11 cellular contexts compared by ENCODE assay signal in the genomic region with DNA sequence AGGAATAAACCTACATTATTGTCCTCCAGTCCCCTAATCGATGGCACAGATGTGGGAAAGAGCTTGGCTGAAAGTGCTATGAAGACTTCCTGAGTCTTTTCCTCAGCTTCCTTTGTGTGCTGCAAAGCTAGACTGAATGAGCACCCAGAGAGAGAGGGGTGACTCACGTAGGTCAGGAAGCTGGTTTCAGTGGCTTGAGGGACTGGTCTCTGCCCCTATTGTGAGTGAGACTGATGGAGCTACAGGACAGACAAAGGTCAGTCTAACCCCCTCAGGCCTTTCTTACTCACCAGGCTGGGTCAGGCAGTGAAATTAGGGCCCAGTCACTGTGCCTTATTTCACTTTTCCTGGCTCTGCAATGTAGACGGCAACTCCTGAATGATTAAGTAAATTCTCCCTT.
DNase-seq lines count a peak whose midpoint lies in the region; ATAC-seq and TF ChIP-seq lines count a peak whose summit lies in the region.
"Had no signal": no experiment of that assay in that cellular context is flagged by ENCODE, and none has a peak within 500 bp of the region (broad histone marks: within the 10 kb centered on the region; RNA-seq: fewer than 3 reads in every experiment).

No MANE protein-coding gene starts in this region.

- no peaks in the 10 kb centered on the region for H3K36me3 ChIP-seq in ovary

- no peak for TF ChIP-seq EP300 in ovary (IDR thresholded peaks at IDR 0.05)

- 72 to 78% (median 77%) methylated on average over 3 of the region's 3 CpGs for WGBS in ovary, 3 donors

- ATAC-seq in foreskin keratinocyte (peak; percentile 10), HG02798 (IDR thresholded peaks at IDR 0.05; ENCODE audit: poor library complexity, unreplicated experiment) (no peak)

- H3K9me3 ChIP-seq in ovary: no peaks in the 10 kb centered on the region

- no peaks in the 10 kb centered on the region for H3K4me1 ChIP-seq in foreskin keratinocyte
- no peaks in the 10 kb centered on the region for H3K4me1 ChIP-seq in ovary (ENCODE audit: insufficient read depth)

- TF ChIP-seq CTCF in foreskin keratinocyte (conservative IDR thresholded peaks at IDR 0.05) (no peak), ovary (IDR thresholded peaks at IDR 0.05) (no peak)

- peaks cover 5% of the 10 kb centered on the region for H3K27me3 ChIP-seq in foreskin keratinocyte
- H3K27me3 ChIP-seq in ovary: no peaks in the 10 kb centered on the region

- no peak overlapping the region for H3K4me3 ChIP-seq in ovary

- TF ChIP-seq POLR2A in ovary (IDR thresholded peaks at IDR 0.05): no peak

- H3K27ac ChIP-seq in foreskin keratinocyte: no peak overlapping the region
- H3K27ac ChIP-seq in ovary: no peak overlapping the region

- DNase-seq in GOT3 (lab: John Stamatoyannopoulos, UW) (peak; percentile 34), SW480 (ENCODE audit: low spot score) (peak; percentile 61), foreskin keratinocyte (no peak), pulmonary artery endothelial cell (ENCODE audit: low read depth, low spot score) (peak; percentile 64), ovary (no peak), AG08395 (ENCODE audit: low spot score) (no peak), NCI-H1092 treated with DMSO at 0.1 percent for 48 hours (lab: John Stamatoyannopoulos, UW) (no peak)
- DNase-seq: activated CD4-positive, alpha-beta T cell treated with anti-CD3 and anti-CD28 coated beads, Interleukin-2, amount 50 U/mL, for 1 hour; DMS153; NCI-H1930 had no signal

- intact Hi-C loops in ovary (cut with DNase I): no loop called here

Comparison
In these comparisons a context has a peak if more than half of its experiments do, and no peak if none do; other contexts are left out.
1. DNase-seq: peak in GOT3 (single experiment), SW480 (single experiment) and pulmonary artery endothelial cell (single experiment); none in foreskin keratinocyte (0 of 2), ovary (0 of 5), AG08395 (single experiment) and NCI-H1092 treated with DMSO at 0.1 percent for 48 hours (single experiment).